ENCODE assay signal across 1 cellular context in the genomic region with DNA sequence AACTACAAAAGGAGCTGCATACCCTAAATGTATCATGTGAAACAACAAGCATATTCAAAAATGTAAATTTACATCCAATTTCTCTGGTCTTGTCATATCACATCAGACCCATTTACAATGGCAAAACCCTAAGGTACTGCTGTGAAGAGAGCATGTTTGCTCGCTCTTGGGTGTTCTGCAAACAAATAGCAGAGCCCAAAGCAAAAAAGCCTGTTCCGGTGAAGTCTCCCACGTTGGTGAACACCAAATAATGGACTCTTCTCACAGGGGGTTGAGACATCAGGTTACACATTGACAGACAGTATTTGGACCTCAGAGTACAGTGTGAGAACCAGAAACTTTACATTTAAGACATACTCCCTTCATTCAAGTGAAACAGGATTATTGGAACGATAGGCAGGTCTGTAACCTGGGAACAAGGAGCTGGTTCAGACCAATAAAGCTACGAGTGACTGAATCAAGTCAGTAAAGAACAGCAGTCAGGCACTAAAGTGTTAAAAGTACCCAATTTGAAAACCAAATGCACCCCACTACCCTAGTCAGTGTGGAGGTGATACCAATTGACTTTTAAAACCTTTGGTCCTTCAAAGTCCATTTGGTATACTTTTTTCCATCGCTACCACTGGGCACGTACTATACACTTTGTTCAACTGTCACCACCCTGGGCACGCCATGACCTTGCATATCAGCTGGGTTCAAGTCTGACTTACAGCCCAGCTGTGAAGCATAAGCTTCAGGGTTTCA.
TF ChIP-seq lines count a peak whose summit lies in the region.

No MANE protein-coding gene starts in this region.

TF ChIP-seq in HepG2, 621 proteins besides CTCF, POLR2A, EP300 and RAD21 (continued from another document and continues in another):
- TF ChIP-seq, protein P1, sequence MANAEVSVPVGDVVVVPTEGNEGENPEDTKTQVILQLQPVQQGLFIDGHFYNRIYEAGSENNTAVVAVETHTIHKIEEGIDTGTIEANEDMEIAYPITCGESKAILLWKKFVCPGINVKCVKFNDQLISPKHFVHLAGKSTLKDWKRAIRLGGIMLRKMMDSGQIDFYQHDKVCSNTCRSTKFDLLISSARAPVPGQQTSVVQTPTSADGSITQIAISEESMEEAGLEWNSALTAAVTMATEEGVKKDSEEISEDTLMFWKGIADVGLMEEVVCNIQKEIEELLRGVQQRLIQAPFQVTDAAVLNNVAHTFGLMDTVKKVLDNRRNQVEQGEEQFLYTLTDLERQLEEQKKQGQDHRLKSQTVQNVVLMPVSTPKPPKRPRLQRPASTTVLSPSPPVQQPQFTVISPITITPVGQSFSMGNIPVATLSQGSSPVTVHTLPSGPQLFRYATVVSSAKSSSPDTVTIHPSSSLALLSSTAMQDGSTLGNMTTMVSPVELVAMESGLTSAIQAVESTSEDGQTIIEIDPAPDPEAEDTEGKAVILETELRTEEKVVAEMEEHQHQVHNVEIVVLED (CRISPR knock-in tag; IDR thresholded peaks at IDR 0.05; ENCODE audit: borderline replicate concordance): no peak
- no peak for TF ChIP-seq GFI1 (CRISPR knock-in tag; IDR thresholded peaks at IDR 0.05; ENCODE audit: borderline replicate concordance)
- peak; percentile 42; the same call in 1 of the 2 replicates for TF ChIP-seq HDAC2 (CRISPR knock-in tag; IDR thresholded peaks at IDR 0.05)
- no peak for TF ChIP-seq ZNF264 (CRISPR knock-in tag; IDR thresholded peaks at IDR 0.05)
- no peak for TF ChIP-seq ZNF773 (CRISPR knock-in tag; IDR thresholded peaks at IDR 0.05; ENCODE audit: borderline replicate concordance)
- no peak for TF ChIP-seq SMAD3 (CRISPR knock-in tag; IDR thresholded peaks at IDR 0.05)
- TF ChIP-seq ZNF839 (CRISPR knock-in tag; IDR thresholded peaks at IDR 0.05; ENCODE audit: borderline replicate concordance): no peak
- no peak for TF ChIP-seq REXO4 (CRISPR knock-in tag; IDR thresholded peaks at IDR 0.05; ENCODE audit: borderline replicate concordance)
- TF ChIP-seq RCOR2 (CRISPR knock-in tag; IDR thresholded peaks at IDR 0.05): peak; percentile 79; the same call in 1 of the 2 replicates
- TF ChIP-seq, protein P2, sequence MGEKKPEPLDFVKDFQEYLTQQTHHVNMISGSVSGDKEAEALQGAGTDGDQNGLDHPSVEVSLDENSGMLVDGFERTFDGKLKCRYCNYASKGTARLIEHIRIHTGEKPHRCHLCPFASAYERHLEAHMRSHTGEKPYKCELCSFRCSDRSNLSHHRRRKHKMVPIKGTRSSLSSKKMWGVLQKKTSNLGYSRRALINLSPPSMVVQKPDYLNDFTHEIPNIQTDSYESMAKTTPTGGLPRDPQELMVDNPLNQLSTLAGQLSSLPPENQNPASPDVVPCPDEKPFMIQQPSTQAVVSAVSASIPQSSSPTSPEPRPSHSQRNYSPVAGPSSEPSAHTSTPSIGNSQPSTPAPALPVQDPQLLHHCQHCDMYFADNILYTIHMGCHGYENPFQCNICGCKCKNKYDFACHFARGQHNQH (CRISPR knock-in tag; IDR thresholded peaks at IDR 0.05): peak; percentile 32; the same call in 1 of the 2 replicates
- TF ChIP-seq, protein P3, sequence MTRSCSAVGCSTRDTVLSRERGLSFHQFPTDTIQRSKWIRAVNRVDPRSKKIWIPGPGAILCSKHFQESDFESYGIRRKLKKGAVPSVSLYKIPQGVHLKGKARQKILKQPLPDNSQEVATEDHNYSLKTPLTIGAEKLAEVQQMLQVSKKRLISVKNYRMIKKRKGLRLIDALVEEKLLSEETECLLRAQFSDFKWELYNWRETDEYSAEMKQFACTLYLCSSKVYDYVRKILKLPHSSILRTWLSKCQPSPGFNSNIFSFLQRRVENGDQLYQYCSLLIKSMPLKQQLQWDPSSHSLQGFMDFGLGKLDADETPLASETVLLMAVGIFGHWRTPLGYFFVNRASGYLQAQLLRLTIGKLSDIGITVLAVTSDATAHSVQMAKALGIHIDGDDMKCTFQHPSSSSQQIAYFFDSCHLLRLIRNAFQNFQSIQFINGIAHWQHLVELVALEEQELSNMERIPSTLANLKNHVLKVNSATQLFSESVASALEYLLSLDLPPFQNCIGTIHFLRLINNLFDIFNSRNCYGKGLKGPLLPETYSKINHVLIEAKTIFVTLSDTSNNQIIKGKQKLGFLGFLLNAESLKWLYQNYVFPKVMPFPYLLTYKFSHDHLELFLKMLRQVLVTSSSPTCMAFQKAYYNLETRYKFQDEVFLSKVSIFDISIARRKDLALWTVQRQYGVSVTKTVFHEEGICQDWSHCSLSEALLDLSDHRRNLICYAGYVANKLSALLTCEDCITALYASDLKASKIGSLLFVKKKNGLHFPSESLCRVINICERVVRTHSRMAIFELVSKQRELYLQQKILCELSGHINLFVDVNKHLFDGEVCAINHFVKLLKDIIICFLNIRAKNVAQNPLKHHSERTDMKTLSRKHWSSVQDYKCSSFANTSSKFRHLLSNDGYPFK (CRISPR knock-in tag; IDR thresholded peaks at IDR 0.05; ENCODE audit: borderline replicate concordance): no peak
- no peak for TF ChIP-seq TRIM24 (CRISPR knock-in tag; IDR thresholded peaks at IDR 0.05)
- TF ChIP-seq GATAD1 (CRISPR knock-in tag; IDR thresholded peaks at IDR 0.05): 0 out of 2 replicates have a peak, but pooled peaks have one; percentile 17
- no peak for TF ChIP-seq ZKSCAN1 (IDR thresholded peaks at IDR 0.05; ENCODE audit: low read length)
- no peak for TF ChIP-seq ZNF570 (CRISPR knock-in tag; IDR thresholded peaks at IDR 0.05; ENCODE audit: borderline replicate concordance)
- TF ChIP-seq KDM5A (IDR thresholded peaks at IDR 0.05; ENCODE audit: borderline replicate concordance, low read length): no peak
- TF ChIP-seq TOPORS (CRISPR knock-in tag; IDR thresholded peaks at IDR 0.05): no peak
- TF ChIP-seq CENPX (CRISPR knock-in tag; IDR thresholded peaks at IDR 0.05): no peak
- 0 out of 2 replicates have a peak, but pooled peaks have one; percentile 48 for TF ChIP-seq MIXL1 (CRISPR knock-in tag; IDR thresholded peaks at IDR 0.05)
- TF ChIP-seq MEF2D (CRISPR knock-in tag; IDR thresholded peaks at IDR 0.05): 0 out of 2 replicates have a peak, but pooled peaks have one; percentile 33
- no peak for TF ChIP-seq TEAD2 (CRISPR knock-in tag; IDR thresholded peaks at IDR 0.05)
- TF ChIP-seq, protein P4, sequence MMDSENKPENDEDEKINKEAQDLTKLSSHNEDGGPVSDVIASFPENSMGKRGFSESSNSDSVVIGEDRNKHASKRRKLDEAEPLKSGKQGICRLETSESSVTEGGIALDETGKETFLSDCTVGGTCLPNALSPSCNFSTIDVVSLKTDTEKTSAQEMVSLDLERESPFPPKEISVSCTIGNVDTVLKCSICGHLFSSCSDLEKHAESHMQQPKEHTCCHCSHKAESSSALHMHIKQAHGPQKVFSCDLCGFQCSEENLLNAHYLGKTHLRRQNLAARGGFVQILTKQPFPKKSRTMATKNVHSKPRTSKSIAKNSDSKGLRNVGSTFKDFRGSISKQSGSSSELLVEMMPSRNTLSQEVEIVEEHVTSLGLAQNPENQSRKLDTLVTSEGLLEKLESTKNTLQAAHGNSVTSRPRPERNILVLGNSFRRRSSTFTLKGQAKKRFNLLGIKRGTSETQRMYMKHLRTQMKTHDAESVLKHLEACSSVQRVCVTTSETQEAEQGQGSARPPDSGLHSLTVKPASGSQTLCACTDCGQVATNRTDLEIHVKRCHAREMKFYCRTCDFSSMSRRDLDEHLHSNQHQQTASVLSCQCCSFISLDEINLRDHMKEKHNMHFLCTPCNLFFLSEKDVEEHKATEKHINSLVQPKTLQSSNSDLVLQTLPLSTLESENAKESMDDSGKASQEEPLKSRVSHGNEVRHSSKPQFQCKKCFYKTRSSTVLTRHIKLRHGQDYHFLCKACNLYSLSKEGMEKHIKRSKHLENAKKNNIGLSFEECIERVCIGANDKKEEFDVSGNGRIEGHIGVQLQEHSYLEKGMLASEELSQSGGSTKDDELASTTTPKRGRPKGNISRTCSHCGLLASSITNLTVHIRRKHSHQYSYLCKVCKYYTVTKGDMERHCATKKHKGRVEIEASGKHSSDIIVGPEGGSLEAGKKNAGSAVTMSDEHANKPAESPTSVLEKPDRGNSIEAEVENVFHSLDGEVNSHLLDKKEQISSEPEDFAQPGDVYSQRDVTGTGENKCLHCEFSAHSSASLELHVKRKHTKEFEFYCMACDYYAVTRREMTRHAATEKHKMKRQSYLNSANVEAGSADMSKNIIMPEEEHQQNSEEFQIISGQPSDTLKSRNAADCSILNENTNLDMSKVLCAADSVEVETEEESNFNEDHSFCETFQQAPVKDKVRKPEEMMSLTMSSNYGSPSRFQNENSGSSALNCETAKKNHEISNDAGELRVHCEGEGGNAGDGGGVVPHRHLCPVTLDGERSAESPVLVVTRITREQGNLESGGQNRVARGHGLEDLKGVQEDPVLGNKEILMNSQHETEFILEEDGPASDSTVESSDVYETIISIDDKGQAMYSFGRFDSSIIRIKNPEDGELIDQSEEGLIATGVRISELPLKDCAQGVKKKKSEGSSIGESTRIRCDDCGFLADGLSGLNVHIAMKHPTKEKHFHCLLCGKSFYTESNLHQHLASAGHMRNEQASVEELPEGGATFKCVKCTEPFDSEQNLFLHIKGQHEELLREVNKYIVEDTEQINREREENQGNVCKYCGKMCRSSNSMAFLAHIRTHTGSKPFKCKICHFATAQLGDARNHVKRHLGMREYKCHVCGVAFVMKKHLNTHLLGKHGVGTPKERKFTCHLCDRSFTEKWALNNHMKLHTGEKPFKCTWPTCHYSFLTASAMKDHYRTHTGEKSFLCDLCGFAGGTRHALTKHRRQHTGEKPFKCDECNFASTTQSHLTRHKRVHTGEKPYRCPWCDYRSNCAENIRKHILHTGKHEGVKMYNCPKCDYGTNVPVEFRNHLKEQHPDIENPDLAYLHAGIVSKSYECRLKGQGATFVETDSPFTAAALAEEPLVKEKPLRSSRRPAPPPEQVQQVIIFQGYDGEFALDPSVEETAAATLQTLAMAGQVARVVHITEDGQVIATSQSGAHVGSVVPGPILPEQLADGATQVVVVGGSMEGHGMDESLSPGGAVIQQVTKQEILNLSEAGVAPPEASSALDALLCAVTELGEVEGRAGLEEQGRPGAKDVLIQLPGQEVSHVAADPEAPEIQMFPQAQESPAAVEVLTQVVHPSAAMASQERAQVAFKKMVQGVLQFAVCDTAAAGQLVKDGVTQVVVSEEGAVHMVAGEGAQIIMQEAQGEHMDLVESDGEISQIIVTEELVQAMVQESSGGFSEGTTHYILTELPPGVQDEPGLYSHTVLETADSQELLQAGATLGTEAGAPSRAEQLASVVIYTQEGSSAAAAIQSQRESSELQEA (CRISPR knock-in tag; IDR thresholded peaks at IDR 0.05; ENCODE audit: not compliant biosample characterization): no peak
- TF ChIP-seq RORA (CRISPR knock-in tag; IDR thresholded peaks at IDR 0.05): no peak
- no peak for TF ChIP-seq RBAK (CRISPR knock-in tag; IDR thresholded peaks at IDR 0.05)
- peak; percentile 73; the same call in 1 of the 2 replicates for TF ChIP-seq ZMYM2 (CRISPR knock-in tag; IDR thresholded peaks at IDR 0.05)
- TF ChIP-seq FLYWCH1 (CRISPR knock-in tag; IDR thresholded peaks at IDR 0.05): no peak
- no peak for TF ChIP-seq RFXANK (CRISPR knock-in tag; IDR thresholded peaks at IDR 0.05)
- TF ChIP-seq PAWR (CRISPR knock-in tag; IDR thresholded peaks at IDR 0.05; ENCODE audit: borderline replicate concordance): no peak
- TF ChIP-seq, protein P5, sequence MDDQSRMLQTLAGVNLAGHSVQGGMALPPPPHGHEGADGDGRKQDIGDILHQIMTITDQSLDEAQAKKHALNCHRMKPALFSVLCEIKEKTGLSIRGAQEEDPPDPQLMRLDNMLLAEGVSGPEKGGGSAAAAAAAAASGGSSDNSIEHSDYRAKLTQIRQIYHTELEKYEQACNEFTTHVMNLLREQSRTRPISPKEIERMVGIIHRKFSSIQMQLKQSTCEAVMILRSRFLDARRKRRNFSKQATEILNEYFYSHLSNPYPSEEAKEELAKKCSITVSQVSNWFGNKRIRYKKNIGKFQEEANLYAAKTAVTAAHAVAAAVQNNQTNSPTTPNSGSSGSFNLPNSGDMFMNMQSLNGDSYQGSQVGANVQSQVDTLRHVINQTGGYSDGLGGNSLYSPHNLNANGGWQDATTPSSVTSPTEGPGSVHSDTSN (CRISPR knock-in tag; IDR thresholded peaks at IDR 0.05; ENCODE audit: borderline replicate concordance): no peak
- TF ChIP-seq SYNCRIP (IDR thresholded peaks at IDR 0.05; ENCODE audit: insufficient read depth, low read depth, low read length): no peak
- TF ChIP-seq, protein P6, sequence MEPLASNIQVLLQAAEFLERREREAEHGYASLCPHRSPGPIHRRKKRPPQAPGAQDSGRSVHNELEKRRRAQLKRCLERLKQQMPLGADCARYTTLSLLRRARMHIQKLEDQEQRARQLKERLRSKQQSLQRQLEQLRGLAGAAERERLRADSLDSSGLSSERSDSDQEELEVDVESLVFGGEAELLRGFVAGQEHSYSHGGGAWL (CRISPR knock-in tag; IDR thresholded peaks at IDR 0.05): no peak
- TF ChIP-seq ZNF546 (CRISPR knock-in tag; conservative IDR thresholded peaks at IDR 0.05): no peak
- TF ChIP-seq YEATS4 (CRISPR knock-in tag; IDR thresholded peaks at IDR 0.05; ENCODE audit: borderline replicate concordance): peak; percentile 37; the same call in 1 of the 2 replicates
- TF ChIP-seq ZNF780A (CRISPR knock-in tag; IDR thresholded peaks at IDR 0.05): no peak
- TF ChIP-seq, protein P7, sequence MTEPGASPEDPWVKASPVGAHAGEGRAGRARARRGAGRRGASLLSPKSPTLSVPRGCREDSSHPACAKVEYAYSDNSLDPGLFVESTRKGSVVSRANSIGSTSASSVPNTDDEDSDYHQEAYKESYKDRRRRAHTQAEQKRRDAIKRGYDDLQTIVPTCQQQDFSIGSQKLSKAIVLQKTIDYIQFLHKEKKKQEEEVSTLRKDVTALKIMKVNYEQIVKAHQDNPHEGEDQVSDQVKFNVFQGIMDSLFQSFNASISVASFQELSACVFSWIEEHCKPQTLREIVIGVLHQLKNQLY (CRISPR knock-in tag; IDR thresholded peaks at IDR 0.05): no peak
- no peak for TF ChIP-seq HCFC1 (IDR thresholded peaks at IDR 0.05; ENCODE audit: low read depth, low read length)
- TF ChIP-seq ETV5 (CRISPR knock-in tag; IDR thresholded peaks at IDR 0.05; ENCODE audit: borderline replicate concordance): peak; percentile 82; the same call in 1 of the 2 replicates
- TF ChIP-seq, protein P8, sequence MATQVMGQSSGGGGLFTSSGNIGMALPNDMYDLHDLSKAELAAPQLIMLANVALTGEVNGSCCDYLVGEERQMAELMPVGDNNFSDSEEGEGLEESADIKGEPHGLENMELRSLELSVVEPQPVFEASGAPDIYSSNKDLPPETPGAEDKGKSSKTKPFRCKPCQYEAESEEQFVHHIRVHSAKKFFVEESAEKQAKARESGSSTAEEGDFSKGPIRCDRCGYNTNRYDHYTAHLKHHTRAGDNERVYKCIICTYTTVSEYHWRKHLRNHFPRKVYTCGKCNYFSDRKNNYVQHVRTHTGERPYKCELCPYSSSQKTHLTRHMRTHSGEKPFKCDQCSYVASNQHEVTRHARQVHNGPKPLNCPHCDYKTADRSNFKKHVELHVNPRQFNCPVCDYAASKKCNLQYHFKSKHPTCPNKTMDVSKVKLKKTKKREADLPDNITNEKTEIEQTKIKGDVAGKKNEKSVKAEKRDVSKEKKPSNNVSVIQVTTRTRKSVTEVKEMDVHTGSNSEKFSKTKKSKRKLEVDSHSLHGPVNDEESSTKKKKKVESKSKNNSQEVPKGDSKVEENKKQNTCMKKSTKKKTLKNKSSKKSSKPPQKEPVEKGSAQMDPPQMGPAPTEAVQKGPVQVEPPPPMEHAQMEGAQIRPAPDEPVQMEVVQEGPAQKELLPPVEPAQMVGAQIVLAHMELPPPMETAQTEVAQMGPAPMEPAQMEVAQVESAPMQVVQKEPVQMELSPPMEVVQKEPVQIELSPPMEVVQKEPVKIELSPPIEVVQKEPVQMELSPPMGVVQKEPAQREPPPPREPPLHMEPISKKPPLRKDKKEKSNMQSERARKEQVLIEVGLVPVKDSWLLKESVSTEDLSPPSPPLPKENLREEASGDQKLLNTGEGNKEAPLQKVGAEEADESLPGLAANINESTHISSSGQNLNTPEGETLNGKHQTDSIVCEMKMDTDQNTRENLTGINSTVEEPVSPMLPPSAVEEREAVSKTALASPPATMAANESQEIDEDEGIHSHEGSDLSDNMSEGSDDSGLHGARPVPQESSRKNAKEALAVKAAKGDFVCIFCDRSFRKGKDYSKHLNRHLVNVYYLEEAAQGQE (IDR thresholded peaks at IDR 0.05; ENCODE audit: borderline replicate concordance in 1 of 2, low read depth in 1 of 2, low read length in 2 of 2): no peak
- TF ChIP-seq IRF2 (CRISPR knock-in tag; IDR thresholded peaks at IDR 0.05): 0 out of 2 replicates have a peak, but pooled peaks have one; percentile 40
